ENCODE assay signal across 20 cellular contexts in genomic region chr3:89380006-89380405, GRCh38.
DNase-seq lines count a peak whose midpoint lies in the region; ATAC-seq and TF ChIP-seq lines count a peak whose summit lies in the region.
"Had no signal": no experiment of that assay in that cellular context is flagged by ENCODE, and none has a peak within 500 bp of the region (broad histone marks: within the 10 kb centered on the region; RNA-seq: fewer than 3 reads in every experiment).

No MANE protein-coding gene starts in this region.

- DNase-seq in MCF 10A (ENCODE audit: unreplicated experiment) (peak; percentile 76), breast epithelium (ENCODE audit: low spot score in 2 of 2) (no peak), WTC11 (ENCODE audit: low spot score) (no peak), fibroblast of peridontal ligament (ENCODE audit: extremely low read depth) (peak; percentile 53), NCI-H2227 (lab: John Stamatoyannopoulos, UW; ENCODE audit: unreplicated experiment) (no peak), thyroid gland (no peak)
- no peak for DNase-seq in activated CD8-positive, alpha-beta memory T cell treated with anti-CD3 and anti-CD28 coated beads for 24 hours
- DNase-seq: ACHN; activated CD4-positive, alpha-beta T cell treated with anti-CD3 and anti-CD28 coated beads for 48 hours; activated naive CD4-positive, alpha-beta T cell treated with anti-CD3 and anti-CD28 coated beads, Interleukin-2, amount 50 U/mL, for 16 hours; activated T-cell treated with anti-CD3 and anti-CD28 coated beads for 4 hours; CD8-positive, alpha-beta T cell; hippocampal formation; left colon; NCI-H1092; nucleus accumbens; SJCRH30; T1000; upper lobe of left lung had no signal

- no peaks in the 10 kb centered on the region for H3K36me3 Mint-ChIP-seq in MCF 10A (ENCODE audit: insufficient read depth, unreplicated experiment)
- peaks cover 9% of the 10 kb centered on the region for H3K36me3 Mint-ChIP-seq in WTC11
- H3K36me3 Mint-ChIP-seq: CD8-positive, alpha-beta T cell had no signal

- H3K4me1 ChIP-seq in breast epithelium, result no peaks in the 10 kb centered on the region
- no peaks in the 10 kb centered on the region for H3K4me1 ChIP-seq in thyroid gland
- H3K4me1 ChIP-seq: SJCRH30, upper lobe of left lung had no signal

- H3K9me3 Mint-ChIP-seq in MCF 10A (ENCODE audit: unreplicated experiment) (no peaks in the 10 kb centered on the region), WTC11 (peaks cover 19% of the 10 kb centered on the region)

- no peaks in the 10 kb centered on the region for H3K27me3 ChIP-seq in breast epithelium
- H3K27me3 ChIP-seq in thyroid gland, result no peaks in the 10 kb centered on the region
- H3K27me3 ChIP-seq: SJCRH30, upper lobe of left lung had no signal

- H3K27ac Mint-ChIP-seq in MCF 10A (ENCODE audit: low read depth, unreplicated experiment) (peak overlapping the region; percentile 19), WTC11 (peak overlapping the region; percentile 32; the same call in 1 of the 2 replicates)
- H3K27ac Mint-ChIP-seq: CD8-positive, alpha-beta T cell had no signal

- CTCF ChIA-PET in MCF 10A (lab: Yijun Ruan, JAX) (interaction anchor here (0.6 kb wide), 1 partner anchor 18 kb away, joined by 3 read pairs; no protein-coding TSS in a partner anchor), WTC11 (lab: Charles Lee) (no interaction called here)

- POLR2A ChIA-PET in MCF 10A (lab: Yijun Ruan, JAX), result no interaction called here
- POLR2A ChIA-PET in WTC11 (lab: Charles Lee), result no interaction called here

- H3K36me3 ChIP-seq in breast epithelium (no peaks in the 10 kb centered on the region), thyroid gland (no peaks in the 10 kb centered on the region)
- H3K36me3 ChIP-seq: SJCRH30, upper lobe of left lung had no signal

- ATAC-seq in WTC11, result no peak
- no peak for ATAC-seq in HG03565 (IDR thresholded peaks at IDR 0.05; ENCODE audit: unreplicated experiment)
- ATAC-seq: CD8-positive, alpha-beta T cell; left colon had no signal

- no peaks in the 10 kb centered on the region for H3K9me3 ChIP-seq in breast epithelium
- no peaks in the 10 kb centered on the region for H3K9me3 ChIP-seq in thyroid gland
- H3K9me3 ChIP-seq: SJCRH30, upper lobe of left lung had no signal

- TF ChIP-seq POLR2A in breast epithelium (IDR thresholded peaks at IDR 0.05), result no peak
- TF ChIP-seq POLR2A in thyroid gland (IDR thresholded peaks at IDR 0.05), result no peak

- H3K27me3 Mint-ChIP-seq in MCF 10A (ENCODE audit: insufficient read depth, unreplicated experiment), result no peaks in the 10 kb centered on the region
- H3K27me3 Mint-ChIP-seq in WTC11 (ENCODE audit: low read depth), result no peaks in the 10 kb centered on the region

- H3K4me3 Mint-ChIP-seq in MCF 10A (ENCODE audit: unreplicated experiment), result no peak overlapping the region
- H3K4me3 Mint-ChIP-seq in WTC11, result no peak overlapping the region
- H3K4me3 Mint-ChIP-seq: CD8-positive, alpha-beta T cell had no signal

- 93 to 94% methylated on average over 4 of the region's 4 CpGs for WGBS in thyroid gland, 2 donors

- peaks cover 6% of the 10 kb centered on the region for H3K4me1 Mint-ChIP-seq in MCF 10A (ENCODE audit: insufficient read depth, unreplicated experiment)
- peaks cover 47% of the 10 kb centered on the region for H3K4me1 Mint-ChIP-seq in WTC11

- no peak overlapping the region for H3K4me3 ChIP-seq in breast epithelium
- no peak overlapping the region for H3K4me3 ChIP-seq in thyroid gland (replicated peaks in 1 of 3)
- H3K4me3 ChIP-seq: SJCRH30, upper lobe of left lung had no signal

- no peak for TF ChIP-seq CTCF in MCF 10A (IDR thresholded peaks at IDR 0.05; ENCODE audit: unreplicated experiment)
- TF ChIP-seq CTCF in breast epithelium (IDR thresholded peaks at IDR 0.05), result no peak
- TF ChIP-seq CTCF in WTC11 (IDR thresholded peaks at IDR 0.05), result no peak
- TF ChIP-seq CTCF in thyroid gland (IDR thresholded peaks at IDR 0.05), result no peak

- intact Hi-C loops in MCF 10A (cut with micrococcal nuclease), result no loop called here
- intact Hi-C loops in breast epithelium (cut with DNase I; ENCODE audit: low total_unique reads), result no loop called here
- intact Hi-C loops in thyroid gland (cut with DNase I), result no loop called here

- H3K27ac ChIP-seq in breast epithelium (no peak overlapping the region), thyroid gland (no peak overlapping the region)
- H3K27ac ChIP-seq: SJCRH30, upper lobe of left lung had no signal

- BruUV-seq in MCF 10A (replicated peaks; lab: Mats Ljungman, UMichigan), result no TSS peak

TF ChIP-seq in WTC11, 78 proteins besides CTCF, POLR2A, EP300 and RAD21:
- TF ChIP-seq MXD4 (CRISPR knock-in tag; IDR thresholded peaks at IDR 0.05; ENCODE audit: borderline replicate concordance) (no peak), E2F1 (CRISPR knock-in tag; IDR thresholded peaks at IDR 0.05) (no peak), NR1H2 (CRISPR knock-in tag; IDR thresholded peaks at IDR 0.05) (no peak), ZNF532 (CRISPR knock-in tag; IDR thresholded peaks at IDR 0.05; ENCODE audit: borderline replicate concordance) (no peak), ESRRA (CRISPR knock-in tag; IDR thresholded peaks at IDR 0.05; ENCODE audit: borderline replicate concordance) (no peak), SMAD3 (CRISPR knock-in tag; IDR thresholded peaks at IDR 0.05; ENCODE audit: borderline replicate concordance) (no peak)

Comparison
In these comparisons a context has a peak if more than half of its experiments do, and no peak if none do; other contexts are left out.
1. DNase-seq: peak in MCF 10A (single experiment) and fibroblast of peridontal ligament (single experiment); none in breast epithelium (0 of 2), WTC11 (single experiment), NCI-H2227 (single experiment), activated CD8-positive, alpha-beta memory T cell treated with anti-CD3 and anti-CD28 coated beads for 24 hours (single experiment) and thyroid gland (0 of 2).